8 cellular contexts compared by ENCODE assay signal in the genomic region with DNA sequence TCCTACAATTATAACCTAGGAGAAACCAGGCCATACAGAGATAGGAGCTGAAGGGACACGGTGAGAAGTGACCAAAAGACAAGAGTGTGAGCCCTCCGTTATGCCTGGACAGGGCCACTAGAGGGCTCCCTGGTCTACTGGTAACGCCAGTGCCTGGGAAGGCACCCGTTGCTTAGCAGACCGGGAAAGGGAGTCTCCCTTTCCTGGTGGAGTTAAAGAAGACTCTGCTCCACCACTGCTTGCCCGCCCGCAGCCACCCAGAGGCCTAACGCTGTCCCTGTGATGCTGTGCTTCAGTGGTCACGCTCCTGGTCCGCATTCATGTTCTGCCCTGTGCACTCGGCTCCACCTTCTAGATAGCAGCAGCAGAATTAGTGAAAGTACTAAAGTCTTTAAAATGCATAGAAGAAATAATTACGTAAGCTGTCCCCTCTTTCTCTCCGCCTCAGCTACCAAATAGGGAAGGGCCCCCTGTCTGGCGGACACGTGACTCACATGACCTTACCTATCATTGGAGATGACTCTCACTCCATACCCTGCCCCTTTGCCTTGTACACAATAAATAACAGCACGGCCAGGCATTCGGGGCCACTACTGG. TPM values are rescaled to one million over a fixed set of nuclear protein-coding genes. Genes with fewer than 3 reads are reported as not detected.
A peak's percentile ranks its signal among the peaks of the same experiment; 100 is the strongest.
DNase-seq lines count a peak whose midpoint lies in the region; FAIRE-seq and TF ChIP-seq lines count a peak whose summit lies in the region.

No MANE protein-coding gene starts in this region.

- H3K27ac ChIP-seq in neutrophil: no peak overlapping the region

- peak; percentile 28 for DNase-seq in NK-92 treated with Interleukin-12 subunit alpha and Interleukin-12 subunit beta, amount 100 ng/mL, for 24 hours (lab: John Stamatoyannopoulos, UW)
- DNase-seq in NK-92 (lab: John Stamatoyannopoulos, UW; ENCODE audit: unreplicated experiment): no peak
- peak; percentile 85 for DNase-seq in M059J (ENCODE audit: low read depth)
- peak; percentile 90 to 93 for DNase-seq in SHP77 (lab: John Stamatoyannopoulos, UW)
- peak; percentile 16 to 53 (median 22) for DNase-seq in activated naive CD4-positive, alpha-beta T cell (lab: John Stamatoyannopoulos, UW)
- DNase-seq in frontal cortex (ENCODE audit: low spot score in 2 of 2): peak in 1 of 2 donors; percentile 75
- peak; percentile 91 for DNase-seq in superior temporal gyrus (ENCODE audit: extremely low spot score)

- peaks cover 5% of the 10 kb centered on the region in 2 experiments for H3K4me1 ChIP-seq in neutrophil (ENCODE audit: control insufficient read depth in 1 of 2, insufficient read depth in 1 of 2, low read depth in 1 of 2, low read length in 1 of 2)

- H3K4me3 ChIP-seq in neutrophil (ENCODE audit: low read depth in 1 of 2, low read length in 1 of 2): peak overlapping the region; percentile 49 to 53

- H3K9me3 ChIP-seq in neutrophil: no peaks in the 10 kb centered on the region

- FAIRE-seq in frontal cortex (lab: Jason Lieb, UNC): peak; percentile 34

- H3K27me3 ChIP-seq in neutrophil: no peaks in the 10 kb centered on the region

- peak; percentile 70 for TF ChIP-seq CTCF in neutrophil (IDR thresholded peaks at IDR 0.05)

- H3K36me3 ChIP-seq in neutrophil: no peaks in the 10 kb centered on the region

RNA-seq across cellular contexts. Expression of a gene that starts 32.5 kb away (rescaled TPM):
- total RNA-seq in M059J (2014; rRNA removed; shearing (Covaris generic)): 428 and 571 TPM in 2 replicates
- 77.9 TPM for total RNA-seq in frontal cortex

RNA-seq across cellular contexts. Expression of a gene that starts 34.8 kb away (rescaled TPM):
- total RNA-seq in M059J (2014; rRNA removed; shearing (Covaris generic)): 0.02 TPM in 1 of 2 replicates, not detected in the other
- 0.41 TPM for total RNA-seq in frontal cortex
